In the genomic region with DNA sequence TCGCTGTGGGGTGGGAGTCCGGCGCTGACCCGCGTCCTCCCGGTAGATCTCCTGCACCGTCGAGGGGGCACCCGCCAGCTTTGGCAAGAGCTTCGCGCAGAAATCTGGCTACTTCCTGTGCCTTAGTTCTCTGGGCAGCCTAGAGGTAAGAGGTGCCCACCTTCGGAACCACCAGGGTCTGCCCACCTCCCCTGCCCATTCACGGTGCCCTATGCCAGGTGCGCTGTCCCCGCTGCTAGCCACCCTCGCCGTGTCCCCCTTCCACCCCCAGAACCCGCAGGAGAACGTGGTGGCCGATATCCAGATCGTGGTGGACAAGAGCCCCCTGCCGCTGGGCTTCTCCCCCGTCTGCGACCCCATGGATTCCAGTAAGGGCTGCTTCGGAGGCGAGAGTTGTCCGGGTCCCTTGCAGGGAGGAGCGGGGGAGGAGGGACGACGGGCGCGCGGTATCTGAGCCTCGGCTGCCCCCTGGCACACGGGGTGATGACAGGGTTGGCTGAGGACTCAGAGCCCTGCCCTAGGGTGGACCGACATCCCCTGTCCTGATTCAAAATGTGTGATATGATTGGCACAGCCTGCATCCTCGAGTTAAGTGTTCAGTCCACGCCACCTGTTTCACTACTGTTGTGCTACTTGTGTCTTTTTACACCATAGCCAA, we compare ENCODE assay signal across 8 cellular contexts. TPM values are rescaled to one million over a fixed set of nuclear protein-coding genes. Genes with fewer than 3 reads are reported as not detected.
DNase-seq lines count a peak whose midpoint lies in the region; ATAC-seq and TF ChIP-seq lines count a peak whose summit lies in the region.

No MANE protein-coding gene starts in this region.

- H3K9ac ChIP-seq in SU-DHL-6 (ENCODE audit: low read length) = peak overlapping the region; percentile 68
- peak overlapping the region; percentile 41 to 67 for H3K9ac ChIP-seq in colonic mucosa (ENCODE audit: low read depth in 2 of 2, low read length in 2 of 2)

- no peaks in the 10 kb centered on the region for H3K9me2 ChIP-seq in SU-DHL-6 (replicated peaks; ENCODE audit: insufficient read depth, low read length)

- no peaks in the 10 kb centered on the region for H4K20me1 ChIP-seq in SU-DHL-6 (ENCODE audit: low read depth, low read length)

- WGBS in lung, 2 donors = 4 to 5% methylated on average over 29 to 38 of the region's 38 CpGs
- WGBS in testis, 2 donors = 3 to 22% methylated on average over 3 to 38 of the region's 38 CpGs

- peak overlapping the region; percentile 83 for H3K4me3 ChIP-seq in SU-DHL-6 (ENCODE audit: insufficient read depth, low read length, poor library complexity, severe bottlenecking)
- H3K4me3 ChIP-seq in colonic mucosa = peak overlapping the region; percentile 67
- H3K4me3 ChIP-seq in lung = peak overlapping the region; percentile 77
- H3K4me3 ChIP-seq in testis = peak overlapping the region; percentile 81 to 86

- intact Hi-C loops in colonic mucosa (cut with DNase I) (no loop called here), testis (cut with DNase I; ENCODE audit: low total_unique reads) (no loop called here)

- H3K36me3 ChIP-seq in SU-DHL-6 (ENCODE audit: low read length) (no peaks in the 10 kb centered on the region), colonic mucosa (no peaks in the 10 kb centered on the region), lung (ENCODE audit: control insufficient read depth in 2 of 2, insufficient read depth in 2 of 2, low read length in 2 of 2) (peaks cover 0 to 7% of the 10 kb centered on the region in 2 donors), testis (ENCODE audit: low read depth, missing control alignments) (no peaks in the 10 kb centered on the region)

- TF ChIP-seq CTCF in SU-DHL-6 (IDR thresholded peaks at IDR 0.05; ENCODE audit: insufficient read depth, low read length, poor library complexity, severe bottlenecking) = no peak
- TF ChIP-seq CTCF in colonic mucosa (IDR thresholded peaks at IDR 0.05) = no peak
- peak; percentile 11 for TF ChIP-seq CTCF in lung (IDR thresholded peaks at IDR 0.05; ENCODE audit: control extremely low read depth, extremely low read depth)
- TF ChIP-seq CTCF in testis (IDR thresholded peaks at IDR 0.05) = no peak

- TF ChIP-seq POLR2A in testis (IDR thresholded peaks at IDR 0.05) = no peak

- peak overlapping the region; percentile 91 for H2AFZ ChIP-seq in SU-DHL-6 (ENCODE audit: low read depth, low read length, severe bottlenecking)

- ATAC-seq in HG03139 (IDR thresholded peaks at IDR 0.05; ENCODE audit: unreplicated experiment) (peak; percentile 18), lung (ENCODE audit: insufficient read depth, low FRiP score) (no peak)

- H3K27me3 ChIP-seq in SU-DHL-6 (ENCODE audit: low read length) = no peaks in the 10 kb centered on the region
- no peaks in the 10 kb centered on the region for H3K27me3 ChIP-seq in colonic mucosa
- H3K27me3 ChIP-seq in lung (ENCODE audit: control insufficient read depth, insufficient read depth) = no peaks in the 10 kb centered on the region
- H3K27me3 ChIP-seq in testis = no peaks in the 10 kb centered on the region

- peaks cover 4% of the 10 kb centered on the region for H3K4me1 ChIP-seq in colonic mucosa
- H3K4me1 ChIP-seq in lung (ENCODE audit: control insufficient read depth in 2 of 2, insufficient read depth in 2 of 2, low read length in 2 of 2) = peaks cover 0 to 4% of the 10 kb centered on the region in 2 donors
- H3K4me1 ChIP-seq in testis = peaks cover 12% of the 10 kb centered on the region

- H3K27ac ChIP-seq in SU-DHL-6 (ENCODE audit: low read depth, low read length) (peak overlapping the region; percentile 17; the same call in 1 of the 2 replicates), colonic mucosa (no peak overlapping the region), lung (ENCODE audit: low read depth in 1 of 2, low read length in 1 of 2) (peak overlapping the region; percentile 34 to 54), testis (peak overlapping the region; percentile 80 to 81)

- H3K4me2 ChIP-seq in SU-DHL-6 (ENCODE audit: low read depth, low read length, poor library complexity, severe bottlenecking) = peak overlapping the region; percentile 73

- peak; percentile 27 for DNase-seq in stimulated activated CD4-positive, alpha-beta T cell treated with anti-CD3 and anti-CD28 coated beads, Interleukin-12 subunit alpha, Interleukin-12 subunit beta, amount 100 ng/mL, for 4 hours
- no peak for DNase-seq in stimulated activated CD4-positive, alpha-beta T cell treated with anti-CD3 and anti-CD28 coated beads, Interleukin-2, amount 100 ng/mL, for 48 hours
- DNase-seq in colonic mucosa (peak; percentile 47), lung (ENCODE audit: low spot score) (no peak), testis (peak; percentile 55), dedifferentiated amniotic fluid mesenchymal stem cell (ENCODE audit: extremely low spot score) (no peak)

- H3K9me3 ChIP-seq in SU-DHL-6 (ENCODE audit: insufficient read depth, low read length) (no peaks in the 10 kb centered on the region), colonic mucosa (no peaks in the 10 kb centered on the region), lung (ENCODE audit: control insufficient read depth in 2 of 2, insufficient read depth in 1 of 2, low read length in 1 of 2) (no peaks in the 10 kb centered on the region), testis (no peaks in the 10 kb centered on the region)

- H3K79me2 ChIP-seq in SU-DHL-6 (ENCODE audit: insufficient read depth, low read length) = no peaks in the 10 kb centered on the region

- H3F3A ChIP-seq in SU-DHL-6 (ENCODE audit: insufficient read depth) = peaks cover 7% of the 10 kb centered on the region; the same call in 1 of the 2 replicates

RNA-seq across cellular contexts. Expression of a gene that starts 0.5 kb away (rescaled TPM):
- 10 to 100 TPM; 53.1 to 70.1 TPM for total RNA-seq in colonic mucosa
- total RNA-seq in lung = 10 to 100 TPM; 28.5 to 66.9 TPM
- polyA plus RNA-seq in lung = 10 to 100 TPM; 59.6 to 62.1 TPM
- total RNA-seq in testis = 10 to 100 TPM; 44.0 to 48.3 TPM
- polyA plus RNA-seq in testis (ENCODE audit: insufficient read depth, low read depth, low replicate concordance) = 28.6 TPM

RNA-seq across cellular contexts. Expression of a gene that starts 15.0 kb away (rescaled TPM):
- 10 to 100 TPM; 12.8 to 15.6 TPM for total RNA-seq in colonic mucosa
- total RNA-seq in lung = 10 to 100 TPM; 49.8 to 71.3 TPM
- polyA plus RNA-seq in lung = 100 to 1,000 TPM in 1 of 2 donors, 10 to 100 TPM in 1; 48.2 to 179 TPM
- total RNA-seq in testis = 10 to 100 TPM; 37.4 to 64.4 TPM
- polyA plus RNA-seq in testis (ENCODE audit: insufficient read depth, low read depth, low replicate concordance) = 71.4 TPM

RNA-seq across cellular contexts. Expression of a gene that starts 26.4 kb away (rescaled TPM):
- total RNA-seq in colonic mucosa (not detected), lung (under 1 TPM in 1 of 2 donors, not detected in 1; 0.74 TPM), testis (1 to 10 TPM in 1 of 2 donors, not detected in 1; 1.3 TPM)
- polyA plus RNA-seq in lung (under 1 TPM; 0.13 to 0.37 TPM), testis (ENCODE audit: insufficient read depth, low read depth, low replicate concordance) (0.45 TPM)

RNA-seq across cellular contexts. Expression of a gene that starts 28.1 kb away (rescaled TPM):
- total RNA-seq in colonic mucosa (not detected), lung (under 1 TPM; 0.12 to 0.57 TPM), testis (1 to 10 TPM in 1 of 2 donors, under 1 TPM in 1; 0.68 to 2.6 TPM)
- polyA plus RNA-seq in lung (under 1 TPM; 0.06 to 0.08 TPM), testis (ENCODE audit: insufficient read depth, low read depth, low replicate concordance) (1.4 TPM)

RNA-seq across cellular contexts. Expression of a gene that starts 40.3 kb away (rescaled TPM):
- not detected for total RNA-seq in colonic mucosa
- not detected for total RNA-seq in lung
- not detected for polyA plus RNA-seq in lung
- under 1 TPM in 1 of 2 donors, not detected in 1; 0.87 TPM for total RNA-seq in testis
- polyA plus RNA-seq in testis (ENCODE audit: insufficient read depth, low read depth, low replicate concordance) = not detected

Comparison
In these comparisons a context has a peak if more than half of its experiments do, and no peak if none do; other contexts are left out.
1. DNase-seq: peak in stimulated activated CD4-positive, alpha-beta T cell treated with anti-CD3 and anti-CD28 coated beads, Interleukin-12 subunit alpha, Interleukin-12 subunit beta, amount 100 ng/mL, for 4 hours (single experiment), colonic mucosa (single experiment) and testis (single experiment); none in stimulated activated CD4-positive, alpha-beta T cell treated with anti-CD3 and anti-CD28 coated beads, Interleukin-2, amount 100 ng/mL, for 48 hours (0 of 2), lung (single experiment) and dedifferentiated amniotic fluid mesenchymal stem cell (single experiment).
2. Peak in every context shown above with its lines, with median percentiles within 50 percentile points of each other: H3K4me3 ChIP-seq.